9 cellular contexts compared by ENCODE assay signal in the genomic region with DNA sequence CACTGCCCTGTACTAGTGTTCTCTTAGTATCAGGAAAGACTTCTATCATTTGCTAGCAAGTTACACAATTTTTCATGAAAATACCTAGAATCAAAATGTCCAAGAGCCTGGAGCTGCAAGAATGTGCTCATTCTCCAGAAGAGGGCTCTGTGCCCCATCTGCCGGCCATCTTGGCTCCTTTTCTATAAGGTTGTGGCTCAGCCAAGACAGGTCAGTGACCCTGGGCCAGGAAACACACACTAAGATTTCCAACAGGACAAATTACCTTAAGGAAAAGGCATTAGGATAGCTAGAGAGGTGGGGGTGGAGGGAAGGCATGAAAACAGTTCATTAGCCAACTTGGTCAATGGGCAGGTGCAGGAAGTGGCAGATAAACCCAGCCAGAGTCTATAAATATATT. TPM values are rescaled to one million over a fixed set of nuclear protein-coding genes. Genes with fewer than 3 reads are reported as not detected.
DNase-seq lines count a peak whose midpoint lies in the region; ATAC-seq and TF ChIP-seq lines count a peak whose summit lies in the region.
"Had no signal": no experiment of that assay in that cellular context is flagged by ENCODE, and none has a peak within 500 bp of the region (broad histone marks: within the 10 kb centered on the region; RNA-seq: fewer than 3 reads in every experiment).

No MANE protein-coding gene starts in this region.

- DNase-seq in GM10266 (ENCODE audit: extremely low spot score) (peak; percentile 35), IMR-90 (peak; percentile 24), adipocyte (ENCODE audit: low read depth) (peak; percentile 51), left colon (peak in 1 of 2 donors; percentile 43), mesenteric fat pad (ENCODE audit: low spot score) (no peak)
- DNase-seq in CD8-positive, alpha-beta memory T cell = no peak
- no peak for DNase-seq in activated T-helper 2 cell treated with anti-CD3 and anti-CD28 coated beads, Interferon-gamma antibody, Interleukin-2, Interleukin-4, amounts not matched to agents 10 μg/mL and 5 μg/mL and 100 μg/mL, durations not matched to agents 14 hours and 24 hours and 36 hours (ENCODE audit: low spot score)

- H4K8ac ChIP-seq in IMR-90 (ENCODE audit: low read depth in 2 of 2, low read length in 2 of 2) = no peak overlapping the region

- H2AK9ac ChIP-seq in IMR-90 (replicated peaks; ENCODE audit: low read depth, low read length, poor library complexity) = no peak overlapping the region

- H3K27ac Mint-ChIP-seq in CD8-positive, alpha-beta memory T cell = no peak overlapping the region
- no peak overlapping the region for H3K27ac Mint-ChIP-seq in activated T-helper 2 cell treated with anti-CD3 and anti-CD28 coated beads, Interferon-gamma antibody, Interleukin-2, Interleukin-4, amounts not matched to agents 10 μg/mL and 5 μg/mL and 100 μg/mL, durations not matched to agents 14 hours and 24 hours and 36 hours

- H2AK5ac ChIP-seq in IMR-90 (ENCODE audit: low read depth, low read length) = no peak overlapping the region

- peak; percentile 59 for TF ChIP-seq RAD21 in IMR-90 (IDR thresholded peaks at IDR 0.05; ENCODE audit: low read length)

- WGBS in IMR-90 (ENCODE audit: extremely low coverage in 2 of 2, insufficient read length in 1 of 2), 2 experiments = no CpG with 5 or more reads among the region's 1 CpG

- no peaks in the 10 kb centered on the region for H4K20me1 ChIP-seq in IMR-90 (ENCODE audit: insufficient read depth, low read length)

- H3K4me3 Mint-ChIP-seq in CD8-positive, alpha-beta memory T cell = no peak overlapping the region
- H3K4me3 Mint-ChIP-seq in activated T-helper 2 cell treated with anti-CD3 and anti-CD28 coated beads, Interferon-gamma antibody, Interleukin-2, Interleukin-4, amounts not matched to agents 10 μg/mL and 5 μg/mL and 100 μg/mL, durations not matched to agents 14 hours and 24 hours and 36 hours (ENCODE audit: low read depth) = no peak overlapping the region

- CTCF ChIA-PET in IMR-90 (lab: Yijun Ruan, JAX) = interaction anchor here (0.6 to 1.7 kb wide), 8 partner anchors 33 to 343 kb away, joined by 3 to 6 read pairs (median 4); no protein-coding TSS in a partner anchor
- CTCF ChIA-PET in CD8-positive, alpha-beta memory T cell (lab: Charles Lee) = interaction anchor here (1.6 kb wide), 1 partner anchor 341 kb away, joined by 4 read pairs; no protein-coding TSS in a partner anchor

- no peak overlapping the region for H3K56ac ChIP-seq in IMR-90 (ENCODE audit: extremely low read depth, insufficient read depth, low read length)

- H3K9me3 ChIP-seq in IMR-90 (ENCODE audit: control insufficient read depth, insufficient read depth, low read length) (no peaks in the 10 kb centered on the region), adipocyte (ENCODE audit: control insufficient read depth, low read length) (no peaks in the 10 kb centered on the region)
- no peaks in the 10 kb centered on the region for H3K9me3 ChIP-seq in CD8-positive, alpha-beta memory T cell (ENCODE audit: low read length)
- H3K9me3 ChIP-seq: SJSA1 had no signal

- no peak overlapping the region for H2BK5ac ChIP-seq in IMR-90 (ENCODE audit: low read depth, low read length, poor library complexity, severe bottlenecking)

- no peak overlapping the region for H3K23ac ChIP-seq in IMR-90 (ENCODE audit: low read depth, low read length)

- H3K27me3 ChIP-seq in IMR-90 (ENCODE audit: control insufficient read depth, insufficient read depth, low read length) (peaks cover 3% of the 10 kb centered on the region), adipocyte (replicated peaks; ENCODE audit: control insufficient read depth, insufficient read depth, low read length) (no peaks in the 10 kb centered on the region)
- H3K27me3 ChIP-seq in CD8-positive, alpha-beta memory T cell (ENCODE audit: insufficient read depth, low read length, poor library complexity, severe bottlenecking) = no peaks in the 10 kb centered on the region
- H3K27me3 ChIP-seq: SJSA1 had no signal

- H4K5ac ChIP-seq in IMR-90 (ENCODE audit: low read depth, low read length) = no peak overlapping the region

- no peaks in the 10 kb centered on the region for H3K79me1 ChIP-seq in IMR-90 (ENCODE audit: low read depth in 1 of 2, low read length in 2 of 2)

- H2BK20ac ChIP-seq in IMR-90 (ENCODE audit: low read depth, low read length) = no peak overlapping the region

- in situ Hi-C loops in IMR-90 (cut with MboI; ENCODE audit: low sequenced_read_pairs) = loop anchor here (5.0 to 25.0 kb wide), 3 partner anchors 39 to 749 kb away; no protein-coding TSS in a partner anchor

- TF ChIP-seq CTCF in GM10266 (IDR thresholded peaks at IDR 0.05; ENCODE audit: control insufficient read depth, insufficient read depth, low read depth, missing control alignments) (peak; percentile 55), IMR-90 (conservative IDR thresholded peaks at IDR 0.05; ENCODE audit: low read depth, low read length) (peak; percentile 48)

- no peaks in the 10 kb centered on the region for H3K36me3 ChIP-seq in IMR-90 (ENCODE audit: control insufficient read depth, insufficient read depth, low read length)
- H3K36me3 ChIP-seq in adipocyte (ENCODE audit: control insufficient read depth, insufficient read depth, low read length, severe bottlenecking) = no peaks in the 10 kb centered on the region
- no peaks in the 10 kb centered on the region for H3K36me3 ChIP-seq in CD8-positive, alpha-beta memory T cell (ENCODE audit: insufficient read depth, low read length)
- H3K36me3 ChIP-seq: SJSA1 had no signal

- no peak overlapping the region for H3K4me3 ChIP-seq in IMR-90 (ENCODE audit: insufficient read depth, low read depth, low read length)
- no peak overlapping the region for H3K4me3 ChIP-seq in adipocyte (ENCODE audit: low read length)
- no peak overlapping the region for H3K4me3 ChIP-seq in CD8-positive, alpha-beta memory T cell (ENCODE audit: low read length)
- H3K4me3 ChIP-seq: SJSA1 had no signal

- no peak overlapping the region for H4K91ac ChIP-seq in IMR-90 (ENCODE audit: insufficient read depth, low read depth, low read length)

- TF ChIP-seq POLR2A in IMR-90 (IDR thresholded peaks at IDR 0.05; ENCODE audit: low read depth, low read length) = no peak

- dilution Hi-C loops in IMR-90 (cut with HindIII; ENCODE audit: low sequenced_read_pairs, unreplicated experiment) = no loop called here

- H3K27ac ChIP-seq in IMR-90 (ENCODE audit: insufficient read depth, low read length) = no peak overlapping the region
- H3K27ac ChIP-seq in CD8-positive, alpha-beta memory T cell (ENCODE audit: low read depth, low read length) = no peak overlapping the region
- H3K27ac ChIP-seq: SJSA1 had no signal

- H3K4me2 ChIP-seq in IMR-90 (ENCODE audit: low read depth, low read length) = no peak overlapping the region

- H3K4me1 ChIP-seq in IMR-90 (ENCODE audit: control insufficient read depth, insufficient read depth, low read length) = no peaks in the 10 kb centered on the region
- H3K4me1 ChIP-seq in adipocyte (ENCODE audit: control insufficient read depth, insufficient read depth, low read length) = peaks cover 32% of the 10 kb centered on the region
- H3K4me1 ChIP-seq in CD8-positive, alpha-beta memory T cell (ENCODE audit: insufficient read depth, low read length) = no peaks in the 10 kb centered on the region
- H3K4me1 ChIP-seq: SJSA1 had no signal

- peak; percentile 38; the same call in 1 of the 2 replicates for ATAC-seq in IMR-90 (ENCODE audit: low read depth)
- peak; percentile 67 for ATAC-seq in left colon
- no peak for ATAC-seq in HG02938 (IDR thresholded peaks at IDR 0.05; ENCODE audit: unreplicated experiment)

- H3K9me3 Mint-ChIP-seq in CD8-positive, alpha-beta memory T cell = no peaks in the 10 kb centered on the region
- no peaks in the 10 kb centered on the region for H3K9me3 Mint-ChIP-seq in activated T-helper 2 cell treated with anti-CD3 and anti-CD28 coated beads, Interferon-gamma antibody, Interleukin-2, Interleukin-4, amounts not matched to agents 10 μg/mL and 5 μg/mL and 100 μg/mL, durations not matched to agents 14 hours and 24 hours and 36 hours

- no peaks in the 10 kb centered on the region for H3K4me1 Mint-ChIP-seq in CD8-positive, alpha-beta memory T cell
- H3K4me1 Mint-ChIP-seq in activated T-helper 2 cell treated with anti-CD3 and anti-CD28 coated beads, Interferon-gamma antibody, Interleukin-2, Interleukin-4, amounts not matched to agents 10 μg/mL and 5 μg/mL and 100 μg/mL, durations not matched to agents 14 hours and 24 hours and 36 hours (ENCODE audit: low read depth) = peaks cover 8% of the 10 kb centered on the region

- H3K9me1 ChIP-seq in IMR-90 (ENCODE audit: insufficient read depth, low read length) = no peaks in the 10 kb centered on the region

- no peak overlapping the region for H2BK15ac ChIP-seq in IMR-90 (ENCODE audit: low read depth, low read length)

- no peak overlapping the region for H3K9ac ChIP-seq in IMR-90 (ENCODE audit: low read depth, low read length)
- H3K9ac ChIP-seq in adipocyte (ENCODE audit: low read length) = no peak overlapping the region

- H3K36me3 Mint-ChIP-seq in CD8-positive, alpha-beta memory T cell = no peaks in the 10 kb centered on the region
- no peaks in the 10 kb centered on the region for H3K36me3 Mint-ChIP-seq in activated T-helper 2 cell treated with anti-CD3 and anti-CD28 coated beads, Interferon-gamma antibody, Interleukin-2, Interleukin-4, amounts not matched to agents 10 μg/mL and 5 μg/mL and 100 μg/mL, durations not matched to agents 14 hours and 24 hours and 36 hours (ENCODE audit: low read depth)

- no peak overlapping the region for H3K14ac ChIP-seq in IMR-90 (replicated peaks; ENCODE audit: low read depth, low read length)

- no peak overlapping the region for H3K18ac ChIP-seq in IMR-90 (ENCODE audit: low read depth, low read length)

- H3K4ac ChIP-seq in IMR-90 (ENCODE audit: low read depth, low read length) = no peak overlapping the region

- H3K27me3 Mint-ChIP-seq in CD8-positive, alpha-beta memory T cell = peaks cover 0 to 9% of the 10 kb centered on the region in 2 donors
- H3K27me3 Mint-ChIP-seq in activated T-helper 2 cell treated with anti-CD3 and anti-CD28 coated beads, Interferon-gamma antibody, Interleukin-2, Interleukin-4, amounts not matched to agents 10 μg/mL and 5 μg/mL and 100 μg/mL, durations not matched to agents 14 hours and 24 hours and 36 hours (ENCODE audit: low read depth) = peaks cover 7% of the 10 kb centered on the region

- no peak overlapping the region for H2BK120ac ChIP-seq in IMR-90 (ENCODE audit: low read depth, low read length)

- intact Hi-C loops in IMR-90 (cut with micrococcal nuclease) = loop anchor here (2.0 to 5.0 kb wide), 3 partner anchors 151 to 439 kb away; partner anchors contain the start of gene PPARG
- intact Hi-C loops in left colon (cut with DNase I, micrococcal nuclease) = loop anchor here in 1 of 2 donors (5.0 kb wide), 1 partner anchor 339 kb away; no protein-coding TSS in a partner anchor
- intact Hi-C loops in activated T-helper 2 cell treated with anti-CD3 and anti-CD28 coated beads, Interferon-gamma antibody, Interleukin-2, Interleukin-4, amounts not matched to agents 10 μg/mL and 5 μg/mL and 100 μg/mL, durations not matched to agents 14 hours and 24 hours and 36 hours (cut with micrococcal nuclease) = loop anchor here (5.0 kb wide), 1 partner anchor 524 kb away; the partner anchor contains the start of gene RAF1

- BruUV-seq in IMR-90 (replicated peaks; lab: Mats Ljungman, UMichigan) = no TSS peak

- POLR2A ChIA-PET in IMR-90 (lab: Charles Lee; ENCODE audit: unreplicated experiment) = no interaction called here
- POLR2A ChIA-PET in CD8-positive, alpha-beta memory T cell (lab: Charles Lee) = no interaction called here

- H2AFZ ChIP-seq in IMR-90 (replicated peaks; ENCODE audit: low read length, poor library complexity) = peak overlapping the region; percentile 13

RNA-seq across cellular contexts. Expression of gene TIMP4, which starts 20.7 kb away (rescaled TPM):
- total RNA-seq in IMR-90 (2012; rRNA removed) = 0.54 and 0.56 TPM in 2 replicates
- 0.39 and 0.40 TPM in 2 replicates for polyA plus RNA-seq in IMR-90 (2012; rRNA removed)
- 0.57 and 0.80 TPM in 2 replicates for polyA plus RNA-seq in IMR-90 (2012; cell fraction: cytosol; rRNA removed)
- polyA plus RNA-seq in IMR-90 (2012; cell fraction: nucleus; rRNA removed; ENCODE audit: low replicate concordance) = 0.13 and 0.16 TPM in 2 replicates
- 1 to 10 TPM; 2.8 to 3.8 TPM for total RNA-seq in left colon
- total RNA-seq in mesenteric fat pad = 280 TPM
- not detected for total RNA-seq in CD8-positive, alpha-beta memory T cell
- polyA plus RNA-seq in CD8-positive, alpha-beta memory T cell = not detected
- total RNA-seq in activated T-helper 2 cell treated with anti-CD3 and anti-CD28 coated beads, Interferon-gamma antibody, Interleukin-2, Interleukin-4, amounts not matched to agents 10 μg/mL and 5 μg/mL and 100 μg/mL, durations not matched to agents 14 hours and 24 hours and 36 hours = 0.41 and 0.92 TPM in 2 replicates

Comparison
In these comparisons a context has a peak if more than half of its experiments do, and no peak if none do; other contexts are left out.
1. DNase-seq: peak in GM10266 (single experiment), IMR-90 (single experiment) and adipocyte (single experiment); none in mesenteric fat pad (single experiment), CD8-positive, alpha-beta memory T cell (0 of 5) and activated T-helper 2 cell treated with anti-CD3 and anti-CD28 coated beads, Interferon-gamma antibody, Interleukin-2, Interleukin-4, amounts not matched to agents 10 μg/mL and 5 μg/mL and 100 μg/mL, durations not matched to agents 14 hours and 24 hours and 36 hours (single experiment).
2. RNA of gene TIMP4, which starts 20.7 kb away (total RNA-seq): 280 TPM in mesenteric fat pad (single experiment); 2.8 to 3.8 TPM in left colon, 0.54 to 0.56 TPM in IMR-90, 0.41 to 0.92 TPM in activated T-helper 2 cell treated with anti-CD3 and anti-CD28 coated beads, Interferon-gamma antibody, Interleukin-2, Interleukin-4, amounts not matched to agents 10 μg/mL and 5 μg/mL and 100 μg/mL, durations not matched to agents 14 hours and 24 hours and 36 hours and not detected in CD8-positive, alpha-beta memory T cell; every median in the first group is over 10 times any median in the second.